In genomic region chr1:120068683-120069066, GRCh38 we compare ENCODE assay signal across 8 cellular contexts. TPM values are rescaled to one million over a fixed set of nuclear protein-coding genes. Genes with fewer than 3 reads are reported as not detected.
DNase-seq lines count a peak whose midpoint lies in the region; ATAC-seq, FAIRE-seq and TF ChIP-seq lines count a peak whose summit lies in the region.
"Not testable (repeated sequence)": the region's sequence is repeated elsewhere in the genome, so short reads cannot be mapped to it uniquely, and the experiment has no call there.

No MANE protein-coding gene starts in this region.

- peak overlapping the region; percentile 30 to 87 (median 61) for H3K4me3 Mint-ChIP-seq in naive B cell

- DNase-seq in GM12864 (ENCODE audit: low read depth); Panc1 (ENCODE audit: low read depth, low spot score); bronchial epithelial cell (ENCODE audit: low read depth): not testable (repeated sequence)
- DNase-seq in activated T-cell treated with anti-CD3 and anti-CD28 coated beads for 48 hours (ENCODE audit: low read depth) (peak; percentile 22), heart right ventricle (peak in 1 of 2 donors; percentile 10), naive B cell (peak; percentile 19), spleen (peak; percentile 82), aorta (peak; percentile 41 to 78)

- not testable (repeated sequence) for ATAC-seq in Panc1; heart right ventricle; naive B cell (ENCODE audit: low read depth in 2 of 2); aorta (ENCODE audit: low FRiP score)

- peaks cover 6 to 11% (median 8%) of the 10 kb centered on the region in 3 donors for H3K4me1 Mint-ChIP-seq in naive B cell

- not testable (repeated sequence) for H3K27ac ChIP-seq in Panc1 (ENCODE audit: low read length)
- peak overlapping the region in 9 of 10 donors; percentile 59 to 92 (median 85) for H3K27ac ChIP-seq in heart right ventricle
- peak overlapping the region; percentile 66 to 91 (median 87) for H3K27ac ChIP-seq in spleen
- H3K27ac ChIP-seq in aorta (ENCODE audit: low read depth in 1 of 2, low read length in 2 of 2): peak overlapping the region in 1 of 2 donors; percentile 43

- 1% methylated on average over 11 to 12 of the region's 28 CpGs for WGBS in heart right ventricle, 2 donors
- WGBS in spleen, 5 donors: 0 to 1% (median 0%) methylated on average over 9 to 19 of the region's 28 CpGs; no CpG with 5 or more reads in 2 of the 5 donors
- 0 to 1% methylated on average over 7 to 19 of the region's 28 CpGs for WGBS in aorta, 2 donors

- intact Hi-C loops in Panc1 (cut with micrococcal nuclease; ENCODE audit: unreplicated experiment); heart right ventricle (cut with DNase I); spleen (cut with DNase I; ENCODE audit: low total_unique reads); aorta (cut with DNase I): not testable (repeated sequence)

- H3K4me1 ChIP-seq in Panc1 (ENCODE audit: control insufficient read depth, insufficient read depth, low read length); aorta (ENCODE audit: control insufficient read depth in 1 of 2, insufficient read depth in 2 of 2, low read length in 2 of 2): not testable (repeated sequence)
- H3K4me1 ChIP-seq in heart right ventricle: peaks cover 0 to 14% (median 0%) of the 10 kb centered on the region in 9 donors
- peaks cover 0 to 21% (median 7%) of the 10 kb centered on the region in 6 donors for H3K4me1 ChIP-seq in spleen

- not testable (repeated sequence) for H3K27me3 ChIP-seq in Panc1 (ENCODE audit: control insufficient read depth, insufficient read depth, low read length); bronchial epithelial cell (ENCODE audit: control insufficient read depth, insufficient read depth, low read length); heart right ventricle; spleen (replicated peaks in 1 of 7); aorta (ENCODE audit: control insufficient read depth in 1 of 2, insufficient read depth in 2 of 2, low read length in 1 of 2)

- not testable (repeated sequence) for TF ChIP-seq POLR2A in spleen (IDR thresholded peaks at IDR 0.05)

- in situ Hi-C loops in Panc1 (cut with HindIII; ENCODE audit: low pct_unique_long_range_greater_than_20kb, low sequenced_read_pairs): not testable (repeated sequence)

- not testable (repeated sequence) for H3K36me3 Mint-ChIP-seq in naive B cell

- not testable (repeated sequence) for H3K27ac Mint-ChIP-seq in naive B cell

- not testable (repeated sequence) for H3K9me3 Mint-ChIP-seq in naive B cell

- not testable (repeated sequence) for H3K27me3 Mint-ChIP-seq in naive B cell

- CTCF ChIA-PET in Panc1 (lab: Charles Lee): not testable (repeated sequence)

- not testable (repeated sequence) for BruUV-seq in Panc1 (replicated peaks; lab: Mats Ljungman, UMichigan)

- not testable (repeated sequence) for FAIRE-seq in bronchial epithelial cell (lab: Jason Lieb, UNC)

- H3K36me3 ChIP-seq in Panc1 (ENCODE audit: control insufficient read depth, insufficient read depth, low read length); bronchial epithelial cell (ENCODE audit: control insufficient read depth, insufficient read depth, low read length); heart right ventricle; spleen; aorta (ENCODE audit: control insufficient read depth in 1 of 2, insufficient read depth in 2 of 2, low read length in 1 of 2): not testable (repeated sequence)

- POLR2A ChIA-PET in Panc1 (lab: Charles Lee): not testable (repeated sequence)

- TF ChIP-seq CTCF in GM12864 (IDR thresholded peaks at IDR 0.05; ENCODE audit: low read depth, low read length, missing control alignments); Panc1 (IDR thresholded peaks at IDR 0.05); bronchial epithelial cell (IDR thresholded peaks at IDR 0.05; ENCODE audit: insufficient read depth, low read length, severe bottlenecking); heart right ventricle (IDR thresholded peaks at IDR 0.05); spleen (IDR thresholded peaks at IDR 0.05 in 8 of 11, conservative IDR thresholded peaks at IDR 0.05 in 3 of 11): not testable (repeated sequence)

- peak overlapping the region; percentile 51 for H3K4me3 ChIP-seq in GM12864 (ENCODE audit: low read depth, low read length)
- H3K4me3 ChIP-seq in Panc1 (ENCODE audit: low read depth in 2 of 2, low read length in 2 of 2): peak overlapping the region; percentile 47 to 53
- peak overlapping the region; percentile 46 for H3K4me3 ChIP-seq in bronchial epithelial cell (ENCODE audit: low read depth, low read length)
- H3K4me3 ChIP-seq in heart right ventricle: peak overlapping the region; percentile 58 to 81 (median 69)
- peak overlapping the region; percentile 60 to 80 (median 69) for H3K4me3 ChIP-seq in spleen
- H3K4me3 ChIP-seq in aorta (ENCODE audit: low read length in 2 of 2): peak overlapping the region in 1 of 2 donors; percentile 91

- H3K9me3 ChIP-seq in Panc1 (ENCODE audit: control insufficient read depth, insufficient read depth, low read depth, low read length); heart right ventricle; spleen; aorta (ENCODE audit: control insufficient read depth, low read length): not testable (repeated sequence)

RNA-seq across cellular contexts. Expression of gene NOTCH2, which starts 0.8 kb away (rescaled TPM):
- 191 TPM for total RNA-seq in Panc1 (2021; ENCODE audit: unreplicated experiment)
- polyA plus RNA-seq in Panc1 (2012; ENCODE audit: insufficient read length): 60.5 TPM
- 61.6 and 90.9 TPM in 2 replicates for total RNA-seq in bronchial epithelial cell
- total RNA-seq in heart right ventricle: 10 to 100 TPM; 21.6 to 39.1 (median 24.7) TPM
- polyA plus RNA-seq in heart right ventricle: 1 to 10 TPM; 4.1 to 6.6 TPM
- 10 to 100 TPM; 45.8 to 70.9 (median 64.7) TPM for polyA plus RNA-seq in naive B cell (ENCODE audit: low read depth in 6 of 6)
- 100 to 1,000 TPM; 101 to 230 (median 149) TPM for total RNA-seq in spleen
- polyA plus RNA-seq in spleen: 10 to 100 TPM; 11.3 to 18.2 (median 13.1) TPM
- total RNA-seq in aorta: 100 to 1,000 TPM; 197 to 216 TPM
- 10 to 100 TPM in 1 of 2 donors, 1 to 10 TPM in 1; 6.8 to 23.8 TPM for polyA plus RNA-seq in aorta
